In genomic region chr14:103503296-103503695, GRCh38 we compare ENCODE assay signal across 1 cellular context.
TF ChIP-seq lines count a peak whose summit lies in the region.

No MANE protein-coding gene starts in this region.

TF ChIP-seq in GM23338, 12 proteins besides CTCF, POLR2A, EP300 and RAD21 (continued from another document):
- TF ChIP-seq ZNF462 (CRISPR knock-in tag; IDR thresholded peaks at IDR 0.05) (no peak), REST (IDR thresholded peaks at IDR 0.05; ENCODE audit: unreplicated experiment) (no peak), EZH2phosphoT487 (IDR thresholded peaks at IDR 0.05; ENCODE audit: unreplicated experiment) (peak; percentile 29)
